Comparison of ENCODE assay signal across 2 cellular contexts in the genomic region with DNA sequence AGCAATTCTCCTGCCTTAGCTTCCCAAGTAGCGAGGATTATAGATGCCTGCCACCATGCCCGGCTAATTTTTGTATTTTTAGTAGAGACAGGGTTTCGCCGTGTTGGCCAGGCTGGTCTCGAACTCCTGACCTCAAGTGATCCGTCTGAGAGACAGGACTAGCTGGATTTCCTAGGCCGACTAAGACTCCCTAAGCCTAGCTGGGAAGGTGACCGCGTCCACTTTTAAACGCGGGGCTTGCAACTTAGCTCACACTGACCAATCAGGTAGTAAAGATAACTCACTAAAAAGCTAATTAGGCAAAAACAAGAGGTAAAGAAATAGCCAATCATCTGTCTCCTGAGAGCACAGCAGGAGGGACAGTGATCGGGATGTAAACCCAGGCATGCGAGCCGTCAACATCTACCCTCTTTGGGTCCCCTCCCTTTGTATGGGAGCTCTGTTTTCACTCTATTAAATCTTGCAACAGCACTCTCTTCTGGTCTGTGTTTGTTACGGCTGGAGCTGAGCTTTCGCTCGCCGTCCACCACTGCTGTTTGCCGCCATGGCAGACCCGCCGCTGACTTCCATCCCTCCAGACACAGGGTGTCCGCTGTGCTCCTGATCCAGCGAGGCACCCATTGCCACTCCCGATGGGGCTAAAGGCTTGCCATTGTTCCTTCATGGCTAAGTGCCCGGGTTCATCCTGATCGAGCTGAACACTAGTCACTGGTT.
A peak's percentile ranks its signal among the peaks of the same experiment; 100 is the strongest.
TF ChIP-seq lines count a peak whose summit lies in the region.

No MANE protein-coding gene starts in this region.

TF ChIP-seq in K562, 482 proteins besides CTCF, POLR2A, EP300 and RAD21:
- TF ChIP-seq, protein P1, sequence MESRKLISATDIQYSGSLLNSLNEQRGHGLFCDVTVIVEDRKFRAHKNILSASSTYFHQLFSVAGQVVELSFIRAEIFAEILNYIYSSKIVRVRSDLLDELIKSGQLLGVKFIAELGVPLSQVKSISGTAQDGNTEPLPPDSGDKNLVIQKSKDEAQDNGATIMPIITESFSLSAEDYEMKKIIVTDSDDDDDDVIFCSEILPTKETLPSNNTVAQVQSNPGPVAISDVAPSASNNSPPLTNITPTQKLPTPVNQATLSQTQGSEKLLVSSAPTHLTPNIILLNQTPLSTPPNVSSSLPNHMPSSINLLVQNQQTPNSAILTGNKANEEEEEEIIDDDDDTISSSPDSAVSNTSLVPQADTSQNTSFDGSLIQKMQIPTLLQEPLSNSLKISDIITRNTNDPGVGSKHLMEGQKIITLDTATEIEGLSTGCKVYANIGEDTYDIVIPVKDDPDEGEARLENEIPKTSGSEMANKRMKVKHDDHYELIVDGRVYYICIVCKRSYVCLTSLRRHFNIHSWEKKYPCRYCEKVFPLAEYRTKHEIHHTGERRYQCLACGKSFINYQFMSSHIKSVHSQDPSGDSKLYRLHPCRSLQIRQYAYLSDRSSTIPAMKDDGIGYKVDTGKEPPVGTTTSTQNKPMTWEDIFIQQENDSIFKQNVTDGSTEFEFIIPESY (CRISPR knock-in tag; IDR thresholded peaks at IDR 0.05): 0 out of 2 replicates have a peak, but pooled peaks have one; percentile 28

TF ChIP-seq in HepG2, 621 proteins besides CTCF, POLR2A, EP300 and RAD21:
- TF ChIP-seq, protein P1 (CRISPR knock-in tag; IDR thresholded peaks at IDR 0.05): peak; percentile 58
